In the genomic region with DNA sequence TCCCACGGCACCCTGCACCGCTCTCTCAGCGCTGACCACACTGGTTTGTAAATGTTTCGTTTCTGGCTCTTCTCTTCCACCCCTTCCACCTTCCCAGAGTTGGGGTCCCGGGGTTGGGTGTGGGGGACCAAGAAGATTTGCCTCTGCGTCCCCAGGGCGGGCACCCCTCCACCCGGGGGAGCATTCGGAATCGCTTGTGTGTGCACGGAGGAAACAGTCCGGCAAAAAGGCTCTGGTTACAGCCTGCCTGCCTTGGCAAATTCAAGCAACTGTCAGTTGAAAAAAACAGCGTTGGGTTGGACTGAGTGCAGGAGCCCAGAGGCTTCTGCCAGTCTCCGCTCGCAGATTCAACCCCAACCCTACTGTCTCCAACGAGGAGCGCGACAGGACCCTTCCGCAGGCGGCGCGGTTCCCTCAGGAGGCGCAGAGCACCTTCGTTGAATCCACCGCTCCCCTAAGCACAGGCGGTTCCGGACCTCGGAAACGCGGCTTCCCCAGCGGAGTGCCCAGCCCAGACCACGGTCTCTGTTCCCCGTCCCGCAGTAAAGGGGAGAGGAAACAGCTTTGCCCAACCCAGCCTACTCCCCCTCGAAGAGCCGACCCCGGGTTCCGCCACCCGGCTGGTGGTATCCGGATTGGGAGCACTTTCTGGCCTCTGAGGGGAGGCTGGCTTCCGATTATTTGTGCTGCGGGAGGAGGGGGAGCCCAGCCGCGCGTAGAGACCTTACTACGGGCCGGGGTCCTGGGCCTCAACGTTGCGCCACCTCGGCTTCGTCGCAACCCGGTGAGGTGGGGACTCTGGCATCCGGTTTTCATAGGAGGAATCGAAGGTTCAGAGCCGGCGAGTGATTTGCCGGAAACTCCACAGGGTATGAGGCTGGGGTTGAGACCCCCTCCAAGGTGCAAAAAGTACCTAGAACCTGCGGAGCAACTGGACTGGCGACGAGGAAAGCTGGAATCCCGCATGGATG, we compare ENCODE assay signal across 10 cellular contexts. TPM values are rescaled to one million over a fixed set of nuclear protein-coding genes. Genes with fewer than 3 reads are reported as not detected.
DNase-seq lines count a peak whose midpoint lies in the region; ATAC-seq and TF ChIP-seq lines count a peak whose summit lies in the region.
"Had no signal": no experiment of that assay in that cellular context is flagged by ENCODE, and none has a peak within 500 bp of the region (broad histone marks: within the 10 kb centered on the region; RNA-seq: fewer than 3 reads in every experiment).

No MANE protein-coding gene starts in this region.

- no peak for TF ChIP-seq POLR2A in Peyer's patch (IDR thresholded peaks at IDR 0.05)

- H3K4me3 Mint-ChIP-seq in nephron progenitor cell, result peak overlapping the region; percentile 48

- no peak overlapping the region for H3K27ac Mint-ChIP-seq in nephron progenitor cell

- H3K9me3 Mint-ChIP-seq in nephron progenitor cell, result peaks cover 7% of the 10 kb centered on the region

- ATAC-seq in GM19467 (IDR thresholded peaks at IDR 0.05; ENCODE audit: unreplicated experiment), result no peak

- H3K36me3 ChIP-seq in Peyer's patch, result no peaks in the 10 kb centered on the region
- H3K36me3 ChIP-seq in esophagus (ENCODE audit: control insufficient read depth in 2 of 2, insufficient read depth in 2 of 2, low read length in 1 of 2), result no peaks in the 10 kb centered on the region
- no peaks in the 10 kb centered on the region for H3K36me3 ChIP-seq in Karpas-422 (ENCODE audit: insufficient read depth, low read length)

- H3K4me1 ChIP-seq in Peyer's patch (peaks cover 0 to 29% (median 4%) of the 10 kb centered on the region in 4 donors), esophagus (ENCODE audit: control insufficient read depth in 2 of 2, insufficient read depth in 2 of 2, low read length in 1 of 2) (peaks cover 13 to 16% of the 10 kb centered on the region in 2 donors), Karpas-422 (ENCODE audit: low read length) (no peaks in the 10 kb centered on the region)

- no peaks in the 10 kb centered on the region for H3K27me3 Mint-ChIP-seq in nephron progenitor cell (ENCODE audit: low read depth, poor library complexity)

- H3K27me3 ChIP-seq in Peyer's patch (peaks cover 0 to 44% of the 10 kb centered on the region in 2 donors), esophagus (ENCODE audit: control insufficient read depth in 1 of 2, insufficient read depth in 2 of 2, low read length in 2 of 2) (peaks cover 4 to 17% of the 10 kb centered on the region in 2 donors), Karpas-422 (ENCODE audit: low read length) (no peaks in the 10 kb centered on the region)

- no peaks in the 10 kb centered on the region for H3K9me3 ChIP-seq in Peyer's patch
- peaks cover 0 to 2% of the 10 kb centered on the region in 2 donors for H3K9me3 ChIP-seq in esophagus (ENCODE audit: control insufficient read depth in 2 of 2, insufficient read depth in 1 of 2, low read depth in 1 of 2, low read length in 1 of 2)
- H3K9me3 ChIP-seq in Karpas-422 (ENCODE audit: low read length), result no peaks in the 10 kb centered on the region

- H3K36me3 Mint-ChIP-seq in nephron progenitor cell (ENCODE audit: low read depth), result no peaks in the 10 kb centered on the region

- H3K9me2 ChIP-seq in Karpas-422 (replicated peaks; ENCODE audit: insufficient read depth, low read length), result no peaks in the 10 kb centered on the region

- no peak overlapping the region for H2AFZ ChIP-seq in Karpas-422 (ENCODE audit: low read length)

- no peak for TF ChIP-seq CTCF in Peyer's patch (IDR thresholded peaks at IDR 0.05)
- TF ChIP-seq CTCF in nephron progenitor cell (IDR thresholded peaks at IDR 0.05), result no peak

- peak; percentile 42 for DNase-seq in D341Med (ENCODE audit: low spot score)
- peak in 1 of 3 donors; percentile 44 for DNase-seq in Peyer's patch
- DNase-seq in nephron progenitor cell, result peak; percentile 46
- DNase-seq in Karpas-422, result no peak
- no peak for DNase-seq in pons (ENCODE audit: low spot score)
- DNase-seq in OCI-M1 (lab: John Stamatoyannopoulos, UW), result no peak
- DNase-seq: stimulated activated naive CD4-positive, alpha-beta T cell had no signal

- H3K9ac ChIP-seq in Karpas-422 (ENCODE audit: low read length), result no peak overlapping the region

- H3K4me3 ChIP-seq in Peyer's patch, result peak overlapping the region in 3 of 4 donors; percentile 12 to 23 (median 20)
- H3K4me3 ChIP-seq in esophagus (ENCODE audit: low read depth in 1 of 2, low read length in 2 of 2), result peak overlapping the region; percentile 7 to 28
- H3K4me3 ChIP-seq in Karpas-422 (ENCODE audit: low read length), result no peak overlapping the region

- no peaks in the 10 kb centered on the region for H3K79me2 ChIP-seq in Karpas-422 (ENCODE audit: low read length)

- H3K27ac ChIP-seq in Peyer's patch, result no peak overlapping the region
- H3K27ac ChIP-seq in esophagus (ENCODE audit: low read depth in 2 of 2, low read length in 1 of 2), result no peak overlapping the region
- H3K27ac ChIP-seq in Karpas-422 (ENCODE audit: low read length), result no peak overlapping the region

- no peaks in the 10 kb centered on the region for H4K20me1 ChIP-seq in Karpas-422 (ENCODE audit: insufficient read depth, low read depth, low read length)

- peaks cover 26% of the 10 kb centered on the region for H3K4me1 Mint-ChIP-seq in nephron progenitor cell

- no peak overlapping the region for H3K4me2 ChIP-seq in Karpas-422 (ENCODE audit: low read depth, low read length, poor library complexity, severe bottlenecking)

- WGBS in esophagus, 2 donors, result 12% methylated on average over 62 of the region's 62 CpGs

RNA-seq across cellular contexts. Expression of gene LHX6, which starts 9.6 kb away (rescaled TPM):
- total RNA-seq in Peyer's patch, result 10 to 100 TPM in 1 of 4 donors, 1 to 10 TPM in 2, under 1 TPM in 1; 0.53 to 12.4 (median 3.1) TPM
- 1 to 10 TPM in 1 of 2 donors, under 1 TPM in 1; 0.63 to 1.0 TPM for polyA plus RNA-seq in esophagus
- not detected in 2 replicates for total RNA-seq in Karpas-422 (2014; rRNA removed; shearing (Covaris generic); ENCODE audit: low replicate concordance)

RNA-seq across cellular contexts. Expression of gene RBM18, which starts 45.5 kb away (rescaled TPM):
- 10 to 100 TPM in 1 of 4 donors, 1 to 10 TPM in 3; 4.5 to 37.1 (median 7.5) TPM for total RNA-seq in Peyer's patch
- polyA plus RNA-seq in esophagus, result 1 to 10 TPM; 3.1 to 6.3 TPM
- 8.5 and 14.5 TPM in 2 replicates for total RNA-seq in Karpas-422 (2014; rRNA removed; shearing (Covaris generic); ENCODE audit: low replicate concordance)

RNA-seq across cellular contexts. Expression of gene MRRF, which starts 45.5 kb away (rescaled TPM):
- total RNA-seq in Peyer's patch, result 10 to 100 TPM; 54.8 to 69.6 (median 67.8) TPM
- polyA plus RNA-seq in esophagus, result 10 to 100 TPM; 22.4 to 36.3 TPM
- 36.3 and 67.3 TPM in 2 replicates for total RNA-seq in Karpas-422 (2014; rRNA removed; shearing (Covaris generic); ENCODE audit: low replicate concordance)

RNA-seq across cellular contexts. Expression of gene MORN5, which starts 59.5 kb away (rescaled TPM):
- not detected for total RNA-seq in Peyer's patch
- polyA plus RNA-seq in esophagus, result 1 to 10 TPM in 1 of 2 donors, under 1 TPM in 1; 0.69 to 2.3 TPM
- total RNA-seq in Karpas-422 (2014; rRNA removed; shearing (Covaris generic); ENCODE audit: low replicate concordance), result not detected in 2 replicates
- total RNA-seq: lower leg skin had no signal

RNA-seq across cellular contexts. Expression of gene NDUFA8, which starts 59.6 kb away (rescaled TPM):
- 10 to 100 TPM; 17.3 to 41.3 (median 32.2) TPM for total RNA-seq in Peyer's patch
- 10 to 100 TPM; 66.1 to 82.7 TPM for polyA plus RNA-seq in esophagus
- total RNA-seq in Karpas-422 (2014; rRNA removed; shearing (Covaris generic); ENCODE audit: low replicate concordance), result 39.7 and 42.7 TPM in 2 replicates

Comparison
In these comparisons a context has a peak if more than half of its experiments do, and no peak if none do; other contexts are left out.
1. DNase-seq: peak in D341Med (single experiment) and nephron progenitor cell (single experiment); none in Karpas-422 (single experiment), pons (single experiment) and OCI-M1 (single experiment).